ENCODE assay signal across 8 cellular contexts in genomic region chr19:44051654-44052402, GRCh38. TPM values are rescaled to one million over a fixed set of nuclear protein-coding genes. Genes with fewer than 3 reads are reported as not detected.
DNase-seq lines count a peak whose midpoint lies in the region; ATAC-seq, FAIRE-seq and TF ChIP-seq lines count a peak whose summit lies in the region.

ZNF223 (plus strand) TSS chr19:44052036; CDS start chr19:44055177, 3,141 bp downstream.

- H3K4me2 ChIP-seq in A549 (peak within 1 kb of the TSS; percentile 82), MM.1S (ENCODE audit: low read depth, low read length) (peak within 1 kb of the TSS; percentile 36; the same call in 1 of the 2 replicates)

- CTCF ChIA-PET in A549 (lab: Yijun Ruan, JAX): no interaction called here

- H3K9me3 ChIP-seq in A549 (peaks cover 55% of the 10 kb centered on the region), MM.1S (replicated peaks; ENCODE audit: insufficient read depth, low read length) (no peaks in the 10 kb centered on the region), neuron (ENCODE audit: low read length) (peaks cover 2% of the 10 kb centered on the region), subcutaneous abdominal adipose tissue (ENCODE audit: control insufficient read depth in 5 of 5, low read length in 5 of 5) (peaks cover 0 to 8% (median 0%) of the 10 kb centered on the region in 5 donors)

- no peaks in the 10 kb centered on the region for H3K79me2 ChIP-seq in MM.1S (ENCODE audit: low read length)

- peak; percentile 96 to 98 for DNase-seq in A549 (ENCODE audit: low read depth in 1 of 2, low spot score in 1 of 2)
- DNase-seq in MM.1S: no peak
- DNase-seq in SKM-1 treated with dmso at 0.1 percent for 144 hours (lab: John Stamatoyannopoulos, UW; ENCODE audit: unreplicated experiment): peak; percentile 27
- peak; percentile 59 for DNase-seq in activated naive CD8-positive, alpha-beta T cell treated with anti-CD3 and anti-CD28 coated beads, Interleukin-2, amount 50 U/mL, for 16 hours (ENCODE audit: low read depth, low spot score)
- peak; percentile 58 for DNase-seq in glomerular endothelial cell (ENCODE audit: extremely low read depth, low read depth, low spot score)

- peak; percentile 27; the same call in 1 of the 2 replicates for TF ChIP-seq POLR2A in A549 (IDR thresholded peaks at IDR 0.05; ENCODE audit: low read length)
- TF ChIP-seq POLR2A in GM19099 (IDR thresholded peaks at IDR 0.05; ENCODE audit: extremely low read depth, insufficient read length, low read depth): peak; percentile 47

- no peak within 1 kb of the TSS for H3K9ac ChIP-seq in MM.1S (ENCODE audit: low read length)
- peak within 1 kb of the TSS; percentile 77 to 97 (median 82) for H3K9ac ChIP-seq in subcutaneous abdominal adipose tissue (ENCODE audit: low read length in 5 of 5)

- H2AFZ ChIP-seq in MM.1S (ENCODE audit: low read length): peak within 1 kb of the TSS; percentile 51
- H2AFZ ChIP-seq in neuron (ENCODE audit: low read depth, low read length): peak within 1 kb of the TSS; percentile 78

- no peaks in the 10 kb centered on the region for H3K9me2 ChIP-seq in MM.1S (replicated peaks; ENCODE audit: insufficient read depth, low read length)

- H3K4me3 ChIP-seq in A549: peak within 1 kb of the TSS; percentile 74
- H3K4me3 ChIP-seq in MM.1S (ENCODE audit: low read length): peak within 1 kb of the TSS; percentile 47
- H3K4me3 ChIP-seq in neuron (ENCODE audit: low read length): peak within 1 kb of the TSS; percentile 84
- H3K4me3 ChIP-seq in subcutaneous abdominal adipose tissue (ENCODE audit: low read depth in 1 of 5, low read length in 5 of 5): peak within 1 kb of the TSS; percentile 68 to 96 (median 93)

- POLR2A ChIA-PET in A549 (lab: Yijun Ruan, JAX): interaction anchor here (0.8 to 1.2 kb wide), 3 partner anchors 42 to 225 kb away, joined by 3 to 4 read pairs (median 3); partner anchors contain the start of genes ZNF224, ZNF227 and ZNF283

- 2% methylated on average over 33 of the region's 37 CpGs for WGBS in A549 (ENCODE audit: missing lambda C conversion rate)

- H3K27ac ChIP-seq in A549: peak within 1 kb of the TSS; percentile 71 to 83
- no peak within 1 kb of the TSS for H3K27ac ChIP-seq in MM.1S (ENCODE audit: low read length)
- peak within 1 kb of the TSS; percentile 76 for H3K27ac ChIP-seq in subcutaneous abdominal adipose tissue (ENCODE audit: low read depth, low read length)

- no peaks in the 10 kb centered on the region for H4K20me1 ChIP-seq in MM.1S (ENCODE audit: insufficient read depth, low read length)

- TF ChIP-seq RAD21 in A549 (conservative IDR thresholded peaks at IDR 0.05 in 1 of 2, IDR thresholded peaks at IDR 0.05 in 1 of 2): no peak

- no peaks in the 10 kb centered on the region for H3K36me3 ChIP-seq in MM.1S (replicated peaks; ENCODE audit: insufficient read depth, low read length)
- H3K36me3 ChIP-seq in neuron (ENCODE audit: insufficient read depth, low read length): peaks cover 13% of the 10 kb centered on the region
- peaks cover 5 to 10% (median 6%) of the 10 kb centered on the region in 5 donors for H3K36me3 ChIP-seq in subcutaneous abdominal adipose tissue (ENCODE audit: control insufficient read depth in 5 of 5, insufficient read depth in 5 of 5, low read length in 5 of 5)

- no peak for TF ChIP-seq EP300 in A549 (IDR thresholded peaks at IDR 0.05)

- ATAC-seq in A549: peak; percentile 99 to 100

- no peaks in the 10 kb centered on the region for H3F3A ChIP-seq in MM.1S (ENCODE audit: insufficient read depth, low read length)

- no peaks in the 10 kb centered on the region for H3K4me1 ChIP-seq in A549
- H3K4me1 ChIP-seq in MM.1S (ENCODE audit: low read length): no peaks in the 10 kb centered on the region
- peaks cover 9% of the 10 kb centered on the region for H3K4me1 ChIP-seq in neuron (ENCODE audit: insufficient read depth, low read length)
- H3K4me1 ChIP-seq in subcutaneous abdominal adipose tissue (ENCODE audit: control insufficient read depth in 5 of 5, insufficient read depth in 5 of 5, low read length in 5 of 5): peaks cover 3 to 20% (median 16%) of the 10 kb centered on the region in 5 donors

- H3K27me3 ChIP-seq in MM.1S (replicated peaks; ENCODE audit: insufficient read depth, low read length) (no peaks in the 10 kb centered on the region), neuron (ENCODE audit: insufficient read depth, low read length) (peaks cover 8% of the 10 kb centered on the region), subcutaneous abdominal adipose tissue (ENCODE audit: control insufficient read depth in 5 of 5, insufficient read depth in 4 of 5, low read length in 5 of 5) (peaks cover 0 to 10% (median 6%) of the 10 kb centered on the region in 5 donors)

- TF ChIP-seq CTCF in A549 (IDR thresholded peaks at IDR 0.05) (no peak), MM.1S (IDR thresholded peaks at IDR 0.05; ENCODE audit: low read length) (no peak)

- peak; percentile 32 for FAIRE-seq in A549 (lab: Jason Lieb, UNC)

TF ChIP-seq in A549, 52 proteins besides CTCF, POLR2A, EP300 and RAD21:
- TF ChIP-seq E2F6 (IDR thresholded peaks at IDR 0.05; ENCODE audit: borderline replicate concordance, low read depth) (0 out of 2 replicates have a peak, but pooled peaks have one; percentile 23), TFCP2L1 (CRISPR knock-in tag; IDR thresholded peaks at IDR 0.05) (no peak), GATA3 (IDR thresholded peaks at IDR 0.05; ENCODE audit: borderline replicate concordance) (peak; percentile 65; the same call in 1 of the 2 replicates), CHD4 (IDR thresholded peaks at IDR 0.05; ENCODE audit: borderline replicate concordance) (no peak), MYC (IDR thresholded peaks at IDR 0.05; ENCODE audit: borderline replicate concordance, low read length) (peak; percentile 17; the same call in 1 of the 2 replicates), JUN (IDR thresholded peaks at IDR 0.05) (peak in 1 of 2 experiments; percentile 46; a peak in 1 of 5 replicates), PHF8 (IDR thresholded peaks at IDR 0.05; ENCODE audit: borderline replicate concordance, low read depth) (0 out of 2 replicates have a peak, but pooled peaks have one; percentile 34), FOXS1 (CRISPR knock-in tag; IDR thresholded peaks at IDR 0.05) (0 out of 2 replicates have a peak, but pooled peaks have one; percentile 2), MAX (IDR thresholded peaks at IDR 0.05) (peak; percentile 61)
TF ChIP-seq in A549: peak in this region for 7.

RNA-seq across cellular contexts. Expression of gene ZNF223, which starts in this region (rescaled TPM):
- polyA plus RNA-seq in A549 (2011; rRNA removed) (5.2 and 5.4 TPM in 2 replicates), A549 (2017; fragmentation: RNase III; extraction: RNeasy Plus Mini Kit Qiagen cat#74134 plus additional on column Dnase treatment) (2.2 to 2.6 TPM (median 2.4 TPM) in 3 replicates)
- polyA plus RNA-seq in A549 (2012; cell fraction: cytosol; rRNA removed): 0.85 and 1.0 TPM in 2 replicates
- 1.1 and 1.3 TPM in 2 replicates for polyA plus RNA-seq in A549 (2012; cell fraction: nucleus; rRNA removed)
- 5.9 and 9.8 TPM in 2 replicates for polyA minus RNA-seq in A549 (2011; rRNA and poly(A)+ RNA removed)
- total RNA-seq in glomerular endothelial cell: 3.9 and 7.2 TPM in 2 replicates
